Comparison of ENCODE assay signal across 33 cellular contexts in genomic region chr6:12991435-12991834, GRCh38.
"Had no signal": no experiment of that assay in that cellular context is flagged by ENCODE, and none has a peak within 500 bp of the region (broad histone marks: within the 10 kb centered on the region; RNA-seq: fewer than 3 reads in every experiment).

No MANE protein-coding gene starts in this region.

- H3K4me3 ChIP-seq: adrenal gland, ascending aorta, body of pancreas, breast epithelium, cardiac muscle cell had no signal

- H3K27ac ChIP-seq: adrenal gland, ascending aorta, body of pancreas, brain microvascular endothelial cell, breast epithelium, cardiac muscle cell had no signal

- H3K27me3 ChIP-seq: adrenal gland, ascending aorta, body of pancreas, brain microvascular endothelial cell, breast epithelium, cardiac muscle cell had no signal

- FAIRE-seq: astrocyte, bronchial epithelial cell, colon had no signal

- H3K4me1 ChIP-seq: adrenal gland, body of pancreas, breast epithelium had no signal

- H3K9me3 ChIP-seq: ascending aorta, body of pancreas, breast epithelium had no signal

- H3K36me3 ChIP-seq: adrenal gland, ascending aorta, brain microvascular endothelial cell, breast epithelium, cardiac muscle cell had no signal

- ATAC-seq: activated naive CD4-positive, alpha-beta T cell treated with anti-CD3 and anti-CD28 coated beads, Interleukin-2, amount 50 U/mL, for 72 hours; activated naive CD8-positive, alpha-beta T cell treated with anti-CD3 and anti-CD28 coated beads, Interleukin-2, amount 50 U/mL, for 24 hours; activated T-cell treated with anti-CD3 and anti-CD28 coated beads, Interleukin-2, amount 50 U/mL, for 4 hours; activated T-cell treated with anti-CD3 and anti-CD28 coated beads, Interleukin-2, amount 50 U/mL, for 72 hours; activated T-helper 17 cell treated with anti-CD3 and anti-CD28 coated beads, Interleukin-2, amount 50 U/mL, for 72 hours; body of pancreas had no signal

- DNase-seq: activated effector memory CD4-positive, alpha-beta T cell treated with anti-CD3 and anti-CD28 coated beads, Interleukin-2, amount 50 U/mL, for 16 hours; activated effector memory CD4-positive, alpha-beta T cell treated with Interleukin-2 at 50 U/mL for 16 hours; activated gamma-delta T cell; activated gamma-delta T cell treated with Interleukin-2 at 50 U/mL for 16 hours; activated naive CD4-positive, alpha-beta T cell; activated naive CD4-positive, alpha-beta T cell treated with anti-CD3 and anti-CD28 coated beads for 36 hours; activated naive CD4-positive, alpha-beta T cell treated with anti-CD3 and anti-CD28 coated beads, Interleukin-2, amount 10 ng/mL, durations not matched to agents 7 days and 5 days; activated naive CD4-positive, alpha-beta T cell treated with anti-CD3 and anti-CD28 coated beads, Interleukin-2, amount 50 U/mL, for 16 hours; activated naive CD4-positive, alpha-beta T cell treated with Interleukin-2 at 50 U/mL for 16 hours; activated naive CD8-positive, alpha-beta T cell treated with anti-CD3 and anti-CD28 coated beads for 36 hours; activated naive CD8-positive, alpha-beta T cell treated with anti-CD3 and anti-CD28 coated beads, Interleukin-2, amount 10 ng/mL, durations not matched to agents 7 days and 5 days; activated naive CD8-positive, alpha-beta T cell treated with anti-CD3 and anti-CD28 coated beads, Interleukin-2, amount 50 U/mL, for 24 hours; activated T-cell treated with anti-CD3 and anti-CD28 coated beads, Interleukin-2, amount 50 U/mL, for 4 hours; activated T-cell treated with anti-CD3 and anti-CD28 coated beads, Interleukin-2, amount 50 U/mL, for 48 hours; activated T-cell treated with anti-CD3 and anti-CD28 coated beads, Interleukin-2, amount 50 U/mL, for 72 hours; adrenal gland; amniotic stem cell; amygdala; anterior cingulate cortex; aorta; body of pancreas; brain microvascular endothelial cell; caudate nucleus; central memory CD4-positive, alpha-beta T cell; cerebellar nuclear complex had no signal
